In genomic region chr20:21574443-21574842, GRCh38 we compare ENCODE assay signal across 1 cellular context.
TF ChIP-seq lines count a peak whose summit lies in the region.

No MANE protein-coding gene starts in this region.

TF ChIP-seq in H1, 55 proteins besides CTCF, POLR2A, EP300 and RAD21:
- TF ChIP-seq TCF12 (IDR thresholded peaks at IDR 0.05; ENCODE audit: low read depth, low read length): no peak
- TF ChIP-seq GTF2F1 (IDR thresholded peaks at IDR 0.05; ENCODE audit: borderline replicate concordance, low read depth, low read length): no peak
- no peak for TF ChIP-seq CEBPB (IDR thresholded peaks at IDR 0.05; ENCODE audit: low read depth, low read length)
- no peak for TF ChIP-seq TEAD4 (IDR thresholded peaks at IDR 0.05; ENCODE audit: low read depth, low read length)
- no peak for TF ChIP-seq KDM4A (IDR thresholded peaks at IDR 0.05; ENCODE audit: low read depth, low read length, severe bottlenecking)
- no peak for TF ChIP-seq TBP (IDR thresholded peaks at IDR 0.05; ENCODE audit: low read depth, low read length)
- TF ChIP-seq SIX5 (IDR thresholded peaks at IDR 0.05; ENCODE audit: low read depth, low read length): no peak
- no peak for TF ChIP-seq NANOG (IDR thresholded peaks at IDR 0.05; ENCODE audit: insufficient read depth, low read depth, low read length, poor library complexity, severe bottlenecking)
- TF ChIP-seq ASH2L (IDR thresholded peaks at IDR 0.05; ENCODE audit: low read length): no peak
- no peak for TF ChIP-seq POLR2AphosphoS5 (IDR thresholded peaks at IDR 0.05; ENCODE audit: low read depth, low read length)
- no peak for TF ChIP-seq PHF8 (conservative IDR thresholded peaks at IDR 0.05; ENCODE audit: low read depth, low read length)
- TF ChIP-seq MAX (IDR thresholded peaks at IDR 0.05): no peak
